In genomic region chr4:137711502-137711901, GRCh38 we compare ENCODE assay signal across 1 cellular context.
TF ChIP-seq lines count a peak whose summit lies in the region.

No MANE protein-coding gene starts in this region.

TF ChIP-seq in WTC11, 78 proteins besides CTCF, POLR2A, EP300 and RAD21 (continued from another document):
- no peak for TF ChIP-seq USF1 (CRISPR knock-in tag; IDR thresholded peaks at IDR 0.05)
